In the genomic region with DNA sequence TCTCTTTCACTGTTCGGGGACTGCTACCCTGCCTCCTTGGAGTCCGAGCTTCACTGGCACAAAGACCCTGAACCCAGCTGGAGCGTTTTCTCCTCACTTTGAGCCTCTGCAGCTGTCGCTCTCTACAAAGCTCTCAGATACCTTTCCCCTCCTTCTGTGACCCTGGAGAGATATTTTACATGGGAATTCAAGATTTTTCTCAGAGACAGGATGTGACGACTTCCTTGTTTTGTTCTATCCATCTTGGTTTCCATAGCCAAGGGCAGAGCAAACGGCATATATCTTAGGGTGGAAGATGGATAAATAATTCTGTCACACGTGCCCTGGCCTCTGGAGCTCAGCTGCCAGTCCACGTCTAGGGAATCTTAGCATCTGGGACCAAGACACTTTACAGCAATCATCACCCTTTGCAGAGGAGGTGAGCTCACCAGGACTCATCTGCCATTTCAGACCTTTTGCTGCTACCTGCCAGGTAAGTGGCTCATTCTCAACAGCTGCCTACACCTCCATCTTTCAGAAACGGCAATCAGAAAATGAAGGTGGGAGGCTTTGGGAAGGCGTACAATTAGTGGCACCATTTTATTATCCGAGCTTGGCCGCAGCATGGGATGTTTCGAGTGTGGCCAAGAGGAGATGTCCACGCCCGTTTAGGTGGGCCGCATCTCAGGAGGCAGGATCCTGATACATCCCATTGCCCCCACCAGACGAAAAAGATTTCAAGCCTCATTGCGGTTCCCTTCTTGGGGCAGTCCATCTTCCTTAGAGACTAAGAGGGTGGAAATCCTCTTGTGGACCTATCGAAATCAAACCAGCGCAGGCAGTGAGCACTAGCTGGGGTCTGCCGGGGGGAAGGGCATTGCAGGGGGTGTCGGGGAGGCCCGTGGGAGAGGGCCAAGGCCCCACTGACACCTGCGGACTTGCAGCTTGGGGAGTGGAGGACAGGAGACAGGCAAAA, we compare ENCODE assay signal across 2 cellular contexts.
TF ChIP-seq lines count a peak whose summit lies in the region.

Gene BTNL9, plus strand, starts transcription at position 306 of the 955 bp plus-strand sequence. CDS start 5,224 bp downstream, outside the sequence.

TF ChIP-seq in liver, 16 proteins besides CTCF, POLR2A, EP300 and RAD21:
- TF ChIP-seq FOXA2 (IDR thresholded peaks at IDR 0.05) (no peak), REST (IDR thresholded peaks at IDR 0.05) (no peak), SP1 (IDR thresholded peaks at IDR 0.05) (peak; percentile 28), NR2F2 (IDR thresholded peaks at IDR 0.05) (peak; percentile 29), HNF4A (conservative IDR thresholded peaks at IDR 0.05) (no peak), TAF1 (conservative IDR thresholded peaks at IDR 0.05) (no peak)

TF ChIP-seq in HepG2, 621 proteins besides CTCF, POLR2A, EP300 and RAD21 (continued from another document):
- no peak for TF ChIP-seq MAF1 (CRISPR knock-in tag; IDR thresholded peaks at IDR 0.05; ENCODE audit: borderline replicate concordance)
- TF ChIP-seq TBX3 (IDR thresholded peaks at IDR 0.05; ENCODE audit: borderline replicate concordance): no peak
- no peak for TF ChIP-seq JUND (CRISPR knock-in tag; IDR thresholded peaks at IDR 0.05)
- no peak for TF ChIP-seq TFAP4 (IDR thresholded peaks at IDR 0.05; ENCODE audit: borderline replicate concordance, low read depth)
- TF ChIP-seq, protein P1, sequence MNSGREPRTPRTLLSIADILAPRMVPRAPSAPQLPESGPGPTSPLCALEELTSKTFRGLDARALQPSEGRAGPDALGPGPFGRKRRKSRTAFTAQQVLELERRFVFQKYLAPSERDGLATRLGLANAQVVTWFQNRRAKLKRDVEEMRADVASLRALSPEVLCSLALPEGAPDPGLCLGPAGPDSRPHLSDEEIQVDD (CRISPR knock-in tag; IDR thresholded peaks at IDR 0.05; ENCODE audit: borderline replicate concordance): no peak
- TF ChIP-seq ZNF350 (CRISPR knock-in tag; IDR thresholded peaks at IDR 0.05; ENCODE audit: borderline replicate concordance, low read depth): no peak
- TF ChIP-seq GLMP (CRISPR knock-in tag; IDR thresholded peaks at IDR 0.05; ENCODE audit: borderline replicate concordance): no peak
- TF ChIP-seq, protein P2, sequence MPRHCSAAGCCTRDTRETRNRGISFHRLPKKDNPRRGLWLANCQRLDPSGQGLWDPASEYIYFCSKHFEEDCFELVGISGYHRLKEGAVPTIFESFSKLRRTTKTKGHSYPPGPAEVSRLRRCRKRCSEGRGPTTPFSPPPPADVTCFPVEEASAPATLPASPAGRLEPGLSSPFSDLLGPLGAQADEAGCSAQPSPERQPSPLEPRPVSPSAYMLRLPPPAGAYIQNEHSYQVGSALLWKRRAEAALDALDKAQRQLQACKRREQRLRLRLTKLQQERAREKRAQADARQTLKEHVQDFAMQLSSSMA (CRISPR knock-in tag; IDR thresholded peaks at IDR 0.05): no peak
- TF ChIP-seq RCOR2 (CRISPR knock-in tag; IDR thresholded peaks at IDR 0.05): no peak
- TF ChIP-seq LCORL (IDR thresholded peaks at IDR 0.05): no peak
- no peak for TF ChIP-seq LCORL (CRISPR knock-in tag; IDR thresholded peaks at IDR 0.05)
- no peak for TF ChIP-seq ZSCAN5A (CRISPR knock-in tag; IDR thresholded peaks at IDR 0.05; ENCODE audit: borderline replicate concordance)
